16 cellular contexts compared by ENCODE assay signal in the genomic region with DNA sequence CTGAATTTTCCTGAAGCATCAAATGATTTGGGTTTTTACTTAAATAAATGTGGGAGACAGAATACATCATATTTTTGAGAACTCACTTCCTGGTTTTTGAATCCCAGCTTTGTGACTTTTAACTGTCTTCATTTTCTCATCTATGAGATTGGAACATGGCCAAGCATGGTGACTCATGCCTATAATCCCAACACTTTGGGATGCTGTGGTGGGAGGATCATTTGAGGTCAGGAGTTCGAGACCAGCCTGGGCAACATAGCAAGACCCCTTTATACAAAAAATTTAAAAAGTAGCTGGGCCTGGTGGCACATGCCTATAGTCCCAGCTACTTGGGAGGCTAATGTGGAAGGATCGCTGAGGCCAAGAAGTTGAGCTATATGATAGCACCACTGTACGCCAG.
DNase-seq lines count a peak whose midpoint lies in the region; ATAC-seq, FAIRE-seq and TF ChIP-seq lines count a peak whose summit lies in the region.
"Had no signal": no experiment of that assay in that cellular context is flagged by ENCODE, and none has a peak within 500 bp of the region (broad histone marks: within the 10 kb centered on the region; RNA-seq: fewer than 3 reads in every experiment).

No MANE protein-coding gene starts in this region.

- H3K36me3 ChIP-seq in astrocyte (ENCODE audit: insufficient read depth, low read length), result peaks cover 3% of the 10 kb centered on the region
- peaks cover 0 to 5% (median 0%) of the 10 kb centered on the region in 3 donors for H3K36me3 ChIP-seq in tibial artery
- H3K36me3 ChIP-seq in aorta (ENCODE audit: control insufficient read depth in 1 of 2, insufficient read depth in 2 of 2, low read length in 1 of 2), result no peaks in the 10 kb centered on the region

- no peak overlapping the region for H3K27ac ChIP-seq in astrocyte (ENCODE audit: low read depth, low read length)
- H3K27ac ChIP-seq in tibial artery, result no peak overlapping the region
- no peak overlapping the region for H3K27ac ChIP-seq in aorta (ENCODE audit: low read depth in 1 of 2, low read length in 2 of 2)

- no peak overlapping the region for H3K4me3 ChIP-seq in astrocyte (ENCODE audit: insufficient read depth, low read depth, low read length)
- no peak overlapping the region for H3K4me3 ChIP-seq in tibial artery
- no peak overlapping the region for H3K4me3 ChIP-seq in aorta (ENCODE audit: low read length in 2 of 2)

- peaks cover 41% of the 10 kb centered on the region for H4K20me1 ChIP-seq in astrocyte (ENCODE audit: insufficient read depth, low read length)

- H3K27me3 ChIP-seq in astrocyte (ENCODE audit: insufficient read depth, low read length), result no peaks in the 10 kb centered on the region
- H3K27me3 ChIP-seq in tibial artery, result no peaks in the 10 kb centered on the region
- H3K27me3 ChIP-seq in aorta (ENCODE audit: control insufficient read depth in 1 of 2, insufficient read depth in 2 of 2, low read length in 1 of 2), result no peaks in the 10 kb centered on the region

- 96 to 97% methylated on average over 3 of the region's 3 CpGs for WGBS in aorta, 2 donors

- H3K9me3 ChIP-seq in astrocyte (ENCODE audit: insufficient read depth, low read depth, low read length), result no peaks in the 10 kb centered on the region
- no peaks in the 10 kb centered on the region for H3K9me3 ChIP-seq in tibial artery
- H3K9me3 ChIP-seq in aorta (ENCODE audit: control insufficient read depth, low read length), result no peaks in the 10 kb centered on the region

- H3K9me3 Mint-ChIP-seq in astrocyte (ENCODE audit: unreplicated experiment), result no peaks in the 10 kb centered on the region
- peaks cover 5% of the 10 kb centered on the region for H3K9me3 Mint-ChIP-seq in glutamatergic neuron (ENCODE audit: unreplicated experiment)
- H3K9me3 Mint-ChIP-seq: activated T-cell treated with anti-CD3 and anti-CD28 coated beads, Interleukin-2, amount 50 U/mL, for 24 hours; naive thymus-derived CD8-positive, alpha-beta T cell had no signal

- H3K27me3 Mint-ChIP-seq in astrocyte (ENCODE audit: low read depth, unreplicated experiment) (no peaks in the 10 kb centered on the region), glutamatergic neuron (ENCODE audit: unreplicated experiment) (no peaks in the 10 kb centered on the region)
- H3K27me3 Mint-ChIP-seq: activated CD4-positive, alpha-beta T cell treated with anti-CD3 and anti-CD28 coated beads for 36 hours; activated T-cell treated with anti-CD3 and anti-CD28 coated beads, Interleukin-2, amount 50 U/mL, for 24 hours; naive thymus-derived CD8-positive, alpha-beta T cell had no signal

- no peak overlapping the region for H2AFZ ChIP-seq in astrocyte (ENCODE audit: low read depth, low read length)

- no peak overlapping the region for H3K27ac Mint-ChIP-seq in astrocyte (ENCODE audit: unreplicated experiment)
- peak overlapping the region; percentile 15 for H3K27ac Mint-ChIP-seq in glutamatergic neuron (ENCODE audit: unreplicated experiment)
- H3K27ac Mint-ChIP-seq: activated CD4-positive, alpha-beta T cell treated with anti-CD3 and anti-CD28 coated beads for 36 hours; activated T-cell treated with anti-CD3 and anti-CD28 coated beads, Interleukin-2, amount 50 U/mL, for 24 hours; naive thymus-derived CD8-positive, alpha-beta T cell had no signal

- intact Hi-C loops in tibial artery (cut with DNase I; ENCODE audit: low total_unique reads), result no loop called here
- intact Hi-C loops in aorta (cut with DNase I), result loop anchor here in 1 of 2 donors (10.0 kb wide), 1 partner anchor 122 kb away; a partner anchor contains a TSS

- H3K79me2 ChIP-seq in astrocyte (ENCODE audit: insufficient read depth, low read length), result peaks cover 97% of the 10 kb centered on the region

- DNase-seq in CD1c-positive myeloid dendritic cell (ENCODE audit: extremely low spot score) (peak; percentile 17), HT1080 (ENCODE audit: low read depth) (peak; percentile 68), astrocyte (ENCODE audit: low read depth) (peak; percentile 41), glutamatergic neuron (no peak), tibial artery (no peak), aorta (no peak)
- DNase-seq in activated CD8-positive, alpha-beta memory T cell treated with anti-CD3 and anti-CD28 coated beads, Interleukin-2, amount 50 U/mL, for 48 hours, result no peak
- no peak for DNase-seq in stimulated activated naive CD4-positive, alpha-beta T cell treated with Interleukin-2 at 50 U/mL for 16 hours (lab: John Stamatoyannopoulos, UW)
- DNase-seq: activated CD4-positive, alpha-beta T cell treated with anti-CD3 and anti-CD28 coated beads for 36 hours; activated T-cell treated with anti-CD3 and anti-CD28 coated beads, Interleukin-2, amount 50 U/mL, for 24 hours; amniotic stem cell; GOT3; left colon; naive thymus-derived CD8-positive, alpha-beta T cell; NCI-H1048; NCI-H2227 treated with DMSO at 0.1 percent for 48 hours had no signal

- TF ChIP-seq CTCF in astrocyte (IDR thresholded peaks at IDR 0.05; ENCODE audit: insufficient read depth, low read depth, low read length), result no peak
- TF ChIP-seq CTCF in glutamatergic neuron (IDR thresholded peaks at IDR 0.05; ENCODE audit: partially characterized antibody, unreplicated experiment), result no peak
- TF ChIP-seq CTCF in tibial artery (IDR thresholded peaks at IDR 0.05), result no peak

- H3K4me2 ChIP-seq in astrocyte (ENCODE audit: low read length), result no peak overlapping the region

- H3K9ac ChIP-seq in astrocyte (ENCODE audit: low read length), result no peak overlapping the region

- ATAC-seq in aorta (ENCODE audit: low FRiP score), result no peak
- ATAC-seq: activated CD4-positive, alpha-beta T cell treated with anti-CD3 and anti-CD28 coated beads for 36 hours; left colon; naive thymus-derived CD8-positive, alpha-beta T cell had no signal

- H3K36me3 Mint-ChIP-seq in astrocyte (ENCODE audit: low read depth, unreplicated experiment) (peaks cover 19% of the 10 kb centered on the region), glutamatergic neuron (ENCODE audit: unreplicated experiment) (no peaks in the 10 kb centered on the region)

- H3K4me1 Mint-ChIP-seq in astrocyte (ENCODE audit: low read depth, unreplicated experiment) (peaks cover 30% of the 10 kb centered on the region), glutamatergic neuron (ENCODE audit: low read depth, unreplicated experiment) (peaks cover 44% of the 10 kb centered on the region)

- FAIRE-seq in astrocyte (lab: Jason Lieb, UNC), result no peak

- H3K4me3 Mint-ChIP-seq in astrocyte (ENCODE audit: unreplicated experiment), result no peak overlapping the region
- H3K4me3 Mint-ChIP-seq in glutamatergic neuron (ENCODE audit: unreplicated experiment), result no peak overlapping the region
- H3K4me3 Mint-ChIP-seq: activated CD4-positive, alpha-beta T cell treated with anti-CD3 and anti-CD28 coated beads for 36 hours; activated T-cell treated with anti-CD3 and anti-CD28 coated beads, Interleukin-2, amount 50 U/mL, for 24 hours; naive thymus-derived CD8-positive, alpha-beta T cell had no signal

- H3K4me1 ChIP-seq in astrocyte (ENCODE audit: insufficient read depth, low read length) (peaks cover 18% of the 10 kb centered on the region), tibial artery (peaks cover 0 to 57% (median 15%) of the 10 kb centered on the region in 4 donors), aorta (ENCODE audit: control insufficient read depth in 1 of 2, insufficient read depth in 2 of 2, low read length in 2 of 2) (peaks cover 3 to 4% of the 10 kb centered on the region in 2 donors)

Comparison
In these comparisons a context has a peak if more than half of its experiments do, and no peak if none do; other contexts are left out.
1. DNase-seq: peak in CD1c-positive myeloid dendritic cell (single experiment), HT1080 (single experiment) and astrocyte (single experiment); none in glutamatergic neuron (single experiment), tibial artery (0 of 2), activated CD8-positive, alpha-beta memory T cell treated with anti-CD3 and anti-CD28 coated beads, Interleukin-2, amount 50 U/mL, for 48 hours (single experiment), aorta (0 of 2) and stimulated activated naive CD4-positive, alpha-beta T cell treated with Interleukin-2 at 50 U/mL for 16 hours (single experiment).